19 cellular contexts compared by ENCODE assay signal in genomic region chr12:130431176-130431575, GRCh38.
DNase-seq lines count a peak whose midpoint lies in the region; ATAC-seq, FAIRE-seq and TF ChIP-seq lines count a peak whose summit lies in the region.
"Had no signal": no experiment of that assay in that cellular context is flagged by ENCODE, and none has a peak within 500 bp of the region (broad histone marks: within the 10 kb centered on the region; RNA-seq: fewer than 3 reads in every experiment).

No MANE protein-coding gene starts in this region.

- H3K4me1 ChIP-seq in osteoblast (ENCODE audit: insufficient read depth, low read length): no peaks in the 10 kb centered on the region
- no peaks in the 10 kb centered on the region for H3K4me1 ChIP-seq in spleen
- H3K4me1 ChIP-seq: A549 had no signal

- H3K27me3 ChIP-seq in osteoblast (ENCODE audit: insufficient read depth, low read length) (no peaks in the 10 kb centered on the region), spleen (replicated peaks in 1 of 7) (no peaks in the 10 kb centered on the region)
- H3K27me3 ChIP-seq: BLaER1 had no signal

- H2AFZ ChIP-seq in osteoblast (ENCODE audit: low read length): no peak overlapping the region

- peak; percentile 79 for FAIRE-seq in G401.6 (lab: Jason Lieb, UNC)
- FAIRE-seq: A549 had no signal

- no peaks in the 10 kb centered on the region for H3K36me3 ChIP-seq in osteoblast (ENCODE audit: insufficient read depth, low read length)
- no peaks in the 10 kb centered on the region for H3K36me3 ChIP-seq in spleen
- H3K36me3 ChIP-seq: BLaER1 had no signal

- no peak overlapping the region for H3K27ac ChIP-seq in osteoblast (ENCODE audit: low read depth, low read length)
- no peak overlapping the region for H3K27ac ChIP-seq in spleen
- H3K27ac ChIP-seq: A549, BLaER1 had no signal

- TF ChIP-seq CTCF in osteoblast (IDR thresholded peaks at IDR 0.05; ENCODE audit: extremely low read depth, low read depth, low read length): no peak
- no peak for TF ChIP-seq CTCF in spleen (IDR thresholded peaks at IDR 0.05 in 8 of 11, conservative IDR thresholded peaks at IDR 0.05 in 3 of 11)

- intact Hi-C loops in spleen (cut with DNase I; ENCODE audit: low total_unique reads): no loop called here

- H3K79me2 ChIP-seq in osteoblast (ENCODE audit: insufficient read depth, low read length): no peaks in the 10 kb centered on the region

- no peak for TF ChIP-seq POLR2A in spleen (IDR thresholded peaks at IDR 0.05)

- H3K4me3 ChIP-seq in osteoblast (ENCODE audit: insufficient read depth, low read length) (no peak overlapping the region), spleen (no peak overlapping the region)
- H3K4me3 ChIP-seq: A549, BLaER1 had no signal

- H4K20me1 ChIP-seq in osteoblast (ENCODE audit: insufficient read depth, low read length): no peaks in the 10 kb centered on the region
- H4K20me1 ChIP-seq: BLaER1 had no signal

- 87 to 95% (median 91%) methylated on average over 11 of the region's 11 CpGs for WGBS in spleen, 5 donors

- H3K9me3 ChIP-seq in osteoblast (ENCODE audit: low read depth, low read length): no peaks in the 10 kb centered on the region
- H3K9me3 ChIP-seq in spleen: peaks cover 0 to 14% (median 0%) of the 10 kb centered on the region in 8 donors
- H3K9me3 ChIP-seq: A549, BLaER1 had no signal

- no peak overlapping the region for H3K4me2 ChIP-seq in osteoblast (ENCODE audit: insufficient read depth, low read length)
- H3K4me2 ChIP-seq: A549 had no signal

- ATAC-seq in HG03095 (IDR thresholded peaks at IDR 0.05; ENCODE audit: unreplicated experiment): no peak
- ATAC-seq: A549, HCT116 had no signal

- peak; percentile 4 for DNase-seq in RKO (ENCODE audit: low spot score)
- peak; percentile 71 for DNase-seq in osteoblast (ENCODE audit: insufficient read length, low spot score, missing footprints)
- peak; percentile 21 for DNase-seq in spleen
- no peak for DNase-seq in NCI-H446 (lab: John Stamatoyannopoulos, UW)
- DNase-seq in 8988T: no peak
- no peak for DNase-seq in NAMALWA (ENCODE audit: low spot score)
- DNase-seq: AML-193; CD4-positive, alpha-beta memory T cell; DMS153; DMS79; GF-D8; GOT3; H7; HFFc6 had no signal

Comparison
In these comparisons a context has a peak if more than half of its experiments do, and no peak if none do; other contexts are left out.
1. DNase-seq: peak in RKO (single experiment), osteoblast (single experiment) and spleen (single experiment); none in NCI-H446 (0 of 2), 8988T (single experiment) and NAMALWA (single experiment).